ENCODE assay signal across 1 cellular context in the genomic region with DNA sequence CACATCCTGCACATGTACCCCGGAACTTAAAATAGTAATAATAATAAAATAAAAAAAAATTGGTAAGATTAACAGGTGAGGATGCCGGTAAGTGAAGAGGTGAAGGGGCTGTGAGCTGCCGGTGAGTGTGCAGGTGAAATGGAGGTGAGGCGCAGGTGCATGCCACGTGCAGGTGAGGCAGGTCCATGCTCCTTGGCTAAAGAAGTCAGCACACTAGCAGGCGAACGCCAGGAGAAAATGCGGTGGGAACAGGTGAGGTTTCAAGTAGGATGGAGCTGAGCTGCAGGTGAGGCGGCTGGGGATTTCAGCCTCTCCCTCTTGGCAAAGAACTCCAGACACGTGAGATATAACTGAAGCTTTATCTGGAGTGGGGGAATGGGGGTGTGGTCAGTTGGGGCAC.
TF ChIP-seq lines count a peak whose summit lies in the region.

No MANE protein-coding gene starts in this region.

TF ChIP-seq in HCT116, 20 proteins besides CTCF, POLR2A, EP300 and RAD21 (continued from another document):
- no peak for TF ChIP-seq ZNF274 (IDR thresholded peaks at IDR 0.05; ENCODE audit: low read depth, low read length)
- TF ChIP-seq ELF1 (IDR thresholded peaks at IDR 0.05; ENCODE audit: borderline replicate concordance, low read depth) = no peak
- TF ChIP-seq ZFX (IDR thresholded peaks at IDR 0.05) = no peak
- no peak for TF ChIP-seq JUND (IDR thresholded peaks at IDR 0.05)
- no peak for TF ChIP-seq FOSL1 (IDR thresholded peaks at IDR 0.05; ENCODE audit: low read depth)
- no peak for TF ChIP-seq ATF3 (IDR thresholded peaks at IDR 0.05)
- no peak for TF ChIP-seq CEBPB (IDR thresholded peaks at IDR 0.05; ENCODE audit: low read depth)
- TF ChIP-seq SRF (IDR thresholded peaks at IDR 0.05; ENCODE audit: low read depth) = no peak
